In the genomic region with DNA sequence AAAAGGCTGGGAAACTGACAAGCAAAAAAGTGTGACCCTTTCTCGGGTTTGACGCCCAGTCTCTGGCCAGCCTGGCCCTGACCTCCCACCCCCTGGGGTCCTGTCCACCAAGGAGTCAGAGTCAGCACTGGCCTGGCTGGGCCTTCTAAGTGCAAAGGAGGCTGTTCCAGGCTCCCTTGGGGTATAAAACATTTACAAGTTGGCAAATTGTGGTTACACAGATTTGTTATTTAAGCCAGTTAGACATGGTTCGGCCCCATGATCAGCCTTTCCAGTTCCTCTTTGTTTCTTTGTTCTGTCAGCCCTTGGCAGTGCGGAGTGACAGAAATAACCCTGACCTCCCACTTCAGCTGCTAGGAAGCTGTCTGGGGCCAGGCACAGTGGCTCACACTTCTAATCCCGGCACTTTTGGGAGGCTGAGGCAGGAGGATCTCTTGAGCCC, we compare ENCODE assay signal across 15 cellular contexts.
DNase-seq lines count a peak whose midpoint lies in the region; ATAC-seq and TF ChIP-seq lines count a peak whose summit lies in the region.
"Had no signal": no experiment of that assay in that cellular context is flagged by ENCODE, and none has a peak within 500 bp of the region (broad histone marks: within the 10 kb centered on the region; RNA-seq: fewer than 3 reads in every experiment).

No MANE protein-coding gene starts in this region.

- no peaks in the 10 kb centered on the region for H3K36me3 Mint-ChIP-seq in nephron (ENCODE audit: low read depth)

- TF ChIP-seq CTCF in gastroesophageal sphincter (IDR thresholded peaks at IDR 0.05) (no peak), nephron (IDR thresholded peaks at IDR 0.05; ENCODE audit: unreplicated experiment in 3 of 3) (no peak), upper lobe of right lung (IDR thresholded peaks at IDR 0.05) (no peak), MM.1S (IDR thresholded peaks at IDR 0.05; ENCODE audit: low read length) (no peak)

- no peaks in the 10 kb centered on the region for H3F3A ChIP-seq in MM.1S (ENCODE audit: insufficient read depth, low read length)

- H3K27ac Mint-ChIP-seq in nephron, result peak overlapping the region in 2 of 3 experiments; percentile 56 to 73
- H3K27ac Mint-ChIP-seq in stimulated activated naive CD8-positive, alpha-beta T cell treated with anti-CD3 and anti-CD28 coated beads, Interleukin-15, amount 100 ng/mL, for 72 hours, result no peak overlapping the region
- H3K27ac Mint-ChIP-seq: activated B cell treated with CpG ODN at 0.5 μM for 24 hours had no signal

- TF ChIP-seq POLR2A in gastroesophageal sphincter (IDR thresholded peaks at IDR 0.05), result no peak

- H3K4me1 ChIP-seq in gastroesophageal sphincter, result peaks cover 0 to 75% (median 6%) of the 10 kb centered on the region in 3 donors
- no peaks in the 10 kb centered on the region for H3K4me1 ChIP-seq in upper lobe of right lung
- no peaks in the 10 kb centered on the region for H3K4me1 ChIP-seq in MM.1S (ENCODE audit: low read length)

- H3K79me2 ChIP-seq in MM.1S (ENCODE audit: low read length), result no peaks in the 10 kb centered on the region

- H3K27me3 ChIP-seq in gastroesophageal sphincter (no peaks in the 10 kb centered on the region), upper lobe of right lung (no peaks in the 10 kb centered on the region), MM.1S (replicated peaks; ENCODE audit: insufficient read depth, low read length) (no peaks in the 10 kb centered on the region)
- H3K27me3 ChIP-seq: ovary, suprapubic skin had no signal

- DNase-seq in SIG-M5 treated with dmso at 0.1 percent for 504 hours (lab: John Stamatoyannopoulos, UW; ENCODE audit: unreplicated experiment) (peak; percentile 15), SIG-M5 (lab: John Stamatoyannopoulos, UW) (no peak), upper lobe of right lung (no peak), H4 (ENCODE audit: low spot score) (no peak), MM.1S (no peak)
- no peak for DNase-seq in stimulated activated naive CD8-positive, alpha-beta T cell treated with anti-CD3 and anti-CD28 coated beads, Interleukin-15, amount 100 ng/mL, for 72 hours
- DNase-seq: activated B cell treated with CpG ODN at 0.5 μM for 24 hours; activated T-cell treated with anti-CD3 and anti-CD28 coated beads, Interleukin-2, amount 50 U/mL, for 1 hour; NCI-H345; ovary; SHP77 treated with DMSO at 0.1 percent for 48 hours had no signal

- ATAC-seq in gastroesophageal sphincter (peak; percentile 40), upper lobe of right lung (peak; percentile 59)
- no peak for ATAC-seq in stimulated activated naive CD8-positive, alpha-beta T cell treated with anti-CD3 and anti-CD28 coated beads, Interleukin-15, amount 100 ng/mL, for 72 hours

- 60 to 64% methylated on average over 2 to 4 of the region's 5 CpGs for WGBS in gastroesophageal sphincter (ENCODE audit: low coverage in 1 of 2), 2 donors

- no peak overlapping the region for H3K4me3 ChIP-seq in gastroesophageal sphincter
- H3K4me3 ChIP-seq in upper lobe of right lung, result no peak overlapping the region
- no peak overlapping the region for H3K4me3 ChIP-seq in MM.1S (ENCODE audit: low read length)
- H3K4me3 ChIP-seq: ovary, suprapubic skin had no signal

- H3K9me3 ChIP-seq in gastroesophageal sphincter (no peaks in the 10 kb centered on the region), upper lobe of right lung (no peaks in the 10 kb centered on the region), MM.1S (replicated peaks; ENCODE audit: insufficient read depth, low read length) (no peaks in the 10 kb centered on the region)
- H3K9me3 ChIP-seq: ovary, suprapubic skin had no signal

- no peak for TF ChIP-seq EP300 in gastroesophageal sphincter (IDR thresholded peaks at IDR 0.05)

- H3K36me3 ChIP-seq in gastroesophageal sphincter, result no peaks in the 10 kb centered on the region
- no peaks in the 10 kb centered on the region for H3K36me3 ChIP-seq in upper lobe of right lung
- H3K36me3 ChIP-seq in MM.1S (replicated peaks; ENCODE audit: insufficient read depth, low read length), result no peaks in the 10 kb centered on the region
- H3K36me3 ChIP-seq: ovary, suprapubic skin had no signal

- no peak overlapping the region for H2AFZ ChIP-seq in MM.1S (ENCODE audit: low read length)

- H3K4me1 Mint-ChIP-seq in nephron, result peaks cover 49% of the 10 kb centered on the region
- peaks cover 6% of the 10 kb centered on the region for H3K4me1 Mint-ChIP-seq in stimulated activated naive CD8-positive, alpha-beta T cell treated with anti-CD3 and anti-CD28 coated beads, Interleukin-15, amount 100 ng/mL, for 72 hours
- H3K4me1 Mint-ChIP-seq: activated B cell treated with CpG ODN at 0.5 μM for 24 hours had no signal

- intact Hi-C loops in upper lobe of right lung (cut with DNase I), result no loop called here

- H3K9me2 ChIP-seq in MM.1S (replicated peaks; ENCODE audit: insufficient read depth, low read length), result no peaks in the 10 kb centered on the region

- H3K4me3 Mint-ChIP-seq in nephron, result no peak overlapping the region
- no peak overlapping the region for H3K4me3 Mint-ChIP-seq in stimulated activated naive CD8-positive, alpha-beta T cell treated with anti-CD3 and anti-CD28 coated beads, Interleukin-15, amount 100 ng/mL, for 72 hours
- H3K4me3 Mint-ChIP-seq: activated B cell treated with CpG ODN at 0.5 μM for 24 hours had no signal

- no peak overlapping the region for H3K9ac ChIP-seq in MM.1S (ENCODE audit: low read length)

- H3K4me2 ChIP-seq in MM.1S (ENCODE audit: low read depth, low read length), result no peak overlapping the region

- H3K27me3 Mint-ChIP-seq in nephron (ENCODE audit: low read depth), result peaks cover 18% of the 10 kb centered on the region
- H3K27me3 Mint-ChIP-seq in stimulated activated naive CD8-positive, alpha-beta T cell treated with anti-CD3 and anti-CD28 coated beads, Interleukin-15, amount 100 ng/mL, for 72 hours, result no peaks in the 10 kb centered on the region

- no peaks in the 10 kb centered on the region for H4K20me1 ChIP-seq in MM.1S (ENCODE audit: insufficient read depth, low read length)

- peak overlapping the region; percentile 32 to 80 (median 71) for H3K27ac ChIP-seq in gastroesophageal sphincter
- H3K27ac ChIP-seq in upper lobe of right lung, result no peak overlapping the region
- H3K27ac ChIP-seq in MM.1S (ENCODE audit: low read length), result no peak overlapping the region
- H3K27ac ChIP-seq: 22Rv1, ovary, suprapubic skin had no signal

- no peaks in the 10 kb centered on the region for H3K9me3 Mint-ChIP-seq in nephron
- H3K9me3 Mint-ChIP-seq in stimulated activated naive CD8-positive, alpha-beta T cell treated with anti-CD3 and anti-CD28 coated beads, Interleukin-15, amount 100 ng/mL, for 72 hours, result no peaks in the 10 kb centered on the region
- H3K9me3 Mint-ChIP-seq: activated B cell treated with CpG ODN at 0.5 μM for 24 hours had no signal

Comparison
In these comparisons a context has a peak if more than half of its experiments do, and no peak if none do; other contexts are left out.
1. H3K27ac ChIP-seq: peak in gastroesophageal sphincter (4 of 4); none in upper lobe of right lung (single experiment) and MM.1S (single experiment).
2. H3K27ac Mint-ChIP-seq: peak in nephron (2 of 3); none in stimulated activated naive CD8-positive, alpha-beta T cell treated with anti-CD3 and anti-CD28 coated beads, Interleukin-15, amount 100 ng/mL, for 72 hours (0 of 2).